ENCODE assay signal across 8 cellular contexts in the genomic region with DNA sequence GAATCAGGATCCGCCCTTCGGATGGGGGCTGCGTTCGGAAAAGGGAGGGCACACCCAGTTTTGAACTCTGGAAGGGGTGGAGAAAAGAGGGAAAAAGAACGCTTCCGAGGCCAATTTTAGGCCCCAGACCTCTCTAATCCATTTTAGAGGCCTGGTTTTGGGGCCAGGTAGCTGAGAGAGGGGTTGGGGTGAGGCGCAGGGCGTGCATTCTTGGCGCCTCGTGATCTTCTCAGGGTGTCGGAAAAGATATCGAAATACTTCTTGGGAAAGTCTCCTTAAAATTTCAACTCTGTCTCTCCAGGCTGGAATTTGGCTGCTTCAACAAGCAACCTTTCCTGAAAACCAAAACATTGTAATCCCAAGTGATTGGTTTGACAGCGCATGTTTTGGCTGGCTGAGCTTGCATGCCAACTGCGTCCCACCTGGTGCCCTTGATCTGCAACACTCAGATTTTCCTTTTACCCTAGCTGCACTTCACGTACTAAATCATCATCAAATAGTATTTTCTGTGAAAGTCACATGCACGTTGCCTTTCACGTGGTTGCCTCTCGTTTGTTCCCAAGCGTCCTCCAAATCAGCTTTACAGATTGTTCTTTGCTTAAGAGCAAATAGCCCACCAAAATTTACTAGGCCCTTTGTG. TPM values are rescaled to one million over a fixed set of nuclear protein-coding genes. Genes with fewer than 3 reads are reported as not detected.
DNase-seq lines count a peak whose midpoint lies in the region; ATAC-seq, FAIRE-seq and TF ChIP-seq lines count a peak whose summit lies in the region.

No MANE protein-coding gene starts in this region.

- peak overlapping the region; percentile 90 for H3K27ac ChIP-seq in astrocyte (ENCODE audit: low read depth, low read length)

- no peaks in the 10 kb centered on the region for H3K27me3 ChIP-seq in astrocyte (ENCODE audit: insufficient read depth, low read length)

- peaks cover 39% of the 10 kb centered on the region for H3K79me2 ChIP-seq in astrocyte (ENCODE audit: insufficient read depth, low read length)

- peak overlapping the region; percentile 89 for H3K4me2 ChIP-seq in astrocyte (ENCODE audit: low read length)

- H3K27ac Mint-ChIP-seq in astrocyte (ENCODE audit: unreplicated experiment): peak overlapping the region; percentile 79

- H2AFZ ChIP-seq in astrocyte (ENCODE audit: low read depth, low read length): peak overlapping the region; percentile 76

- H3K4me3 ChIP-seq in GM12865 (ENCODE audit: low read depth, low read length): peak overlapping the region; percentile 80
- H3K4me3 ChIP-seq in astrocyte (ENCODE audit: insufficient read depth, low read depth, low read length): peak overlapping the region; percentile 89

- no peaks in the 10 kb centered on the region for H3K9me3 ChIP-seq in astrocyte (ENCODE audit: insufficient read depth, low read depth, low read length)

- ATAC-seq in HG02870 (IDR thresholded peaks at IDR 0.05; ENCODE audit: unreplicated experiment): no peak

- peaks cover 3% of the 10 kb centered on the region for H3K4me1 Mint-ChIP-seq in astrocyte (ENCODE audit: low read depth, unreplicated experiment)

- peak overlapping the region; percentile 98 for H3K9ac ChIP-seq in astrocyte (ENCODE audit: low read length)

- peaks cover 29% of the 10 kb centered on the region for H4K20me1 ChIP-seq in astrocyte (ENCODE audit: insufficient read depth, low read length)

- no peaks in the 10 kb centered on the region for H3K9me3 Mint-ChIP-seq in astrocyte (ENCODE audit: unreplicated experiment)

- H3K36me3 ChIP-seq in astrocyte (ENCODE audit: insufficient read depth, low read length): no peaks in the 10 kb centered on the region

- no peaks in the 10 kb centered on the region for H3K27me3 Mint-ChIP-seq in astrocyte (ENCODE audit: low read depth, unreplicated experiment)

- peaks cover 13% of the 10 kb centered on the region for H3K4me1 ChIP-seq in astrocyte (ENCODE audit: insufficient read depth, low read length)

- no peak for TF ChIP-seq CTCF in GM12865 (IDR thresholded peaks at IDR 0.05; ENCODE audit: insufficient read depth, low read depth, low read length, missing control alignments)
- TF ChIP-seq CTCF in astrocyte (IDR thresholded peaks at IDR 0.05; ENCODE audit: insufficient read depth, low read depth, low read length): no peak

- peak overlapping the region; percentile 96 for H3K4me3 Mint-ChIP-seq in astrocyte (ENCODE audit: unreplicated experiment)

- peak; percentile 64 for DNase-seq in GM12865 (ENCODE audit: low read depth)
- peak; percentile 45 for DNase-seq in M059J (ENCODE audit: low read depth)
- peak; percentile 65 for DNase-seq in SK-N-DZ (ENCODE audit: low spot score)
- peak; percentile 31 for DNase-seq in astrocyte (ENCODE audit: low read depth)
- peak; percentile 7 for DNase-seq in kidney glomerular epithelial cell (lab: John Stamatoyannopoulos, UW)
- peak; percentile 19 to 45 for DNase-seq in stimulated activated CD4-positive, alpha-beta T cell treated with anti-CD3 and anti-CD28 coated beads, Interleukin-1b, Interleukin-23, amount 100 ng/mL, for 4 hours (ENCODE audit: low read depth in 2 of 2)
- no peak for DNase-seq in HTR-8/SVneo (ENCODE audit: insufficient read length, low spot score)

- no peaks in the 10 kb centered on the region for H3K36me3 Mint-ChIP-seq in astrocyte (ENCODE audit: low read depth, unreplicated experiment)

- FAIRE-seq in astrocyte (lab: Jason Lieb, UNC) (no peak), HTR-8/SVneo (lab: Jason Lieb, UNC) (no peak)

RNA-seq across cellular contexts. Expression of a gene that starts 0.9 kb away (rescaled TPM):
- total RNA-seq in M059J (2014; rRNA removed; shearing (Covaris generic)): 134 and 210 TPM in 2 replicates
- polyA plus RNA-seq in SK-N-DZ (2014; cell fraction: cytosol; rRNA removed): 219 and 236 TPM in 2 replicates
- 283 and 351 TPM in 2 replicates for polyA plus RNA-seq in SK-N-DZ (2014; cell fraction: nucleus; rRNA removed)
- 119 and 128 TPM in 2 replicates for total RNA-seq in astrocyte
